1 cellular context compared by ENCODE assay signal in the genomic region with DNA sequence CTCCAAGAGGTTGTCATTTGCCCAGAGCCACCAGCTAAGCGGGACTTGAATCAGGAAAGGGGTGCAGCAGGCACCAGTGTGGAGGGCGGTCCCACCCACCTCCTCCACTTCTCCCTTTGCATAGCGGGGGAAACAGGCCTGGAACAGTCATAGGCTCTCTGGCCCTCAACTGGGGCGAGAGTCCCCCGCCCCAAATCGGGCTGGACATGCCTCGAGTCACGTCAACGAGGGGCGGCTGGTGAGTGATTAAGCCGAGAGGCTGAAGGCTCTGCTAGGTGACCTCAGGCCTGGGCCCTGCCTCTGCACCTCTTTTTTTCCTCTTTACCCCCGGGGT.
TF ChIP-seq lines count a peak whose summit lies in the region.

No MANE protein-coding gene starts in this region.

TF ChIP-seq in H1, 55 proteins besides CTCF, POLR2A, EP300 and RAD21 (continued from another document):
- TF ChIP-seq, protein P1, sequence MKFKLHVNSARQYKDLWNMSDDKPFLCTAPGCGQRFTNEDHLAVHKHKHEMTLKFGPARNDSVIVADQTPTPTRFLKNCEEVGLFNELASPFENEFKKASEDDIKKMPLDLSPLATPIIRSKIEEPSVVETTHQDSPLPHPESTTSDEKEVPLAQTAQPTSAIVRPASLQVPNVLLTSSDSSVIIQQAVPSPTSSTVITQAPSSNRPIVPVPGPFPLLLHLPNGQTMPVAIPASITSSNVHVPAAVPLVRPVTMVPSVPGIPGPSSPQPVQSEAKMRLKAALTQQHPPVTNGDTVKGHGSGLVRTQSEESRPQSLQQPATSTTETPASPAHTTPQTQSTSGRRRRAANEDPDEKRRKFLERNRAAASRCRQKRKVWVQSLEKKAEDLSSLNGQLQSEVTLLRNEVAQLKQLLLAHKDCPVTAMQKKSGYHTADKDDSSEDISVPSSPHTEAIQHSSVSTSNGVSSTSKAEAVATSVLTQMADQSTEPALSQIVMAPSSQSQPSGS (IDR thresholded peaks at IDR 0.05; ENCODE audit: low read length) = no peak
- TF ChIP-seq SP2 (IDR thresholded peaks at IDR 0.05; ENCODE audit: low read length) (no peak), TCF12 (IDR thresholded peaks at IDR 0.05; ENCODE audit: low read depth, low read length) (no peak), SP1 (IDR thresholded peaks at IDR 0.05; ENCODE audit: low read depth, low read length) (no peak), RXRA (IDR thresholded peaks at IDR 0.05; ENCODE audit: insufficient read depth, low read depth, low read length) (no peak), RFX5 (IDR thresholded peaks at IDR 0.05; ENCODE audit: borderline replicate concordance, low read depth, low read length) (no peak), RBBP5 (IDR thresholded peaks at IDR 0.05; ENCODE audit: borderline replicate concordance, low read depth, low read length) (no peak), SUZ12 (IDR thresholded peaks at IDR 0.05; ENCODE audit: low read length) (no peak)
TF ChIP-seq in H1: peak in this region for 0.
